Comparison of ENCODE assay signal across 8 cellular contexts in the genomic region with DNA sequence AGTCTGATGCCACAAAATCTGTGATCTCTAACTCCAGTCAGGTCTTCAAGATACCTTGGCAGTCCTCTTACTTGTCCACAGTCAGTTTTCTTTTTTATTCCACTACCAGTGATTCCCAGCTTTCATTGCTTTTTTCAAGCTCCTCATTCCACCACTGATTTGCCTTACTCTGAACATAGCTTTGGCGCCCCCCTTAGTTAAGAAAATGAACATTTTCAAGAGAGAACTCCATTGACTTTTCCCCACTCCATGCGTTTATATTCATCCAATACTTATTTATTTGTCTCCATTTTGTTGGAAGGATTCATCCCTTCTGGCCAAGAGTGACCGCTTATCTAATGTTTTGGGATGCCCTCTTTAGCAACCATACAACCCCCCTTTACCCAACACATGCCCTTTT. TPM values are rescaled to one million over a fixed set of nuclear protein-coding genes. Genes with fewer than 3 reads are reported as not detected.
A peak's percentile ranks its signal among the peaks of the same experiment; 100 is the strongest.
DNase-seq lines count a peak whose midpoint lies in the region; ATAC-seq and TF ChIP-seq lines count a peak whose summit lies in the region.

No MANE protein-coding gene starts in this region.

- no peak overlapping the region for H2BK15ac ChIP-seq in mesenchymal stem cell (ENCODE audit: low read depth, poor library complexity, severe bottlenecking)

- no peak overlapping the region for H2BK12ac ChIP-seq in mesenchymal stem cell (ENCODE audit: low read length in 2 of 2)

- no peak overlapping the region for H2BK120ac ChIP-seq in mesenchymal stem cell (ENCODE audit: low read depth, low read length)

- 60% methylated on average over 3 of the region's 3 CpGs for WGBS in mesenchymal stem cell

- H3K4me1 ChIP-seq in DND-41 (ENCODE audit: insufficient read depth, low read length), result peaks cover 10% of the 10 kb centered on the region
- no peaks in the 10 kb centered on the region for H3K4me1 ChIP-seq in Karpas-422 (ENCODE audit: low read length)
- peaks cover 15% of the 10 kb centered on the region for H3K4me1 ChIP-seq in mesenchymal stem cell (ENCODE audit: control insufficient read depth, insufficient read depth, low read depth, low read length)

- ATAC-seq in DND-41 (ENCODE audit: insufficient read depth, low read depth) (no peak), HG03095 (IDR thresholded peaks at IDR 0.05; ENCODE audit: unreplicated experiment) (no peak)

- peaks cover 16% of the 10 kb centered on the region for H3K79me1 ChIP-seq in mesenchymal stem cell (replicated peaks; ENCODE audit: low read length, poor library complexity, severe bottlenecking)

- no peak overlapping the region for H3K4me2 ChIP-seq in DND-41 (ENCODE audit: insufficient read depth, low read length)
- no peak overlapping the region for H3K4me2 ChIP-seq in Karpas-422 (ENCODE audit: low read depth, low read length, poor library complexity, severe bottlenecking)
- H3K4me2 ChIP-seq in mesenchymal stem cell (ENCODE audit: low read length, poor library complexity, severe bottlenecking), result no peak overlapping the region

- H3K9me3 ChIP-seq in DND-41 (ENCODE audit: insufficient read depth, low read length, severe bottlenecking) (no peaks in the 10 kb centered on the region), Karpas-422 (ENCODE audit: low read length) (no peaks in the 10 kb centered on the region), WERI-Rb-1 (ENCODE audit: severe bottlenecking) (peaks cover 4% of the 10 kb centered on the region), mesenchymal stem cell (ENCODE audit: control insufficient read depth, low read length) (no peaks in the 10 kb centered on the region)

- H2AK5ac ChIP-seq in mesenchymal stem cell (ENCODE audit: low read length, severe bottlenecking), result no peak overlapping the region

- H4K20me1 ChIP-seq in DND-41 (ENCODE audit: insufficient read depth, low read length) (no peaks in the 10 kb centered on the region), Karpas-422 (ENCODE audit: insufficient read depth, low read depth, low read length) (no peaks in the 10 kb centered on the region; the same call in 1 of the 2 replicates)

- H3K79me2 ChIP-seq in DND-41 (ENCODE audit: insufficient read depth, low read length), result no peaks in the 10 kb centered on the region
- no peaks in the 10 kb centered on the region for H3K79me2 ChIP-seq in Karpas-422 (ENCODE audit: low read length)

- H4K8ac ChIP-seq in mesenchymal stem cell (ENCODE audit: low read length), result no peak overlapping the region

- H3K9ac ChIP-seq in DND-41 (ENCODE audit: low read depth, low read length) (no peak overlapping the region), Karpas-422 (ENCODE audit: low read length) (no peak overlapping the region), mesenchymal stem cell (ENCODE audit: low read length) (peak overlapping the region; percentile 5)

- H3K27me3 ChIP-seq in DND-41 (ENCODE audit: insufficient read depth, low read length, poor library complexity) (peaks cover 5% of the 10 kb centered on the region), Karpas-422 (ENCODE audit: low read length) (no peaks in the 10 kb centered on the region), WERI-Rb-1 (ENCODE audit: insufficient read depth, low read depth, severe bottlenecking) (no peaks in the 10 kb centered on the region), mesenchymal stem cell (ENCODE audit: control insufficient read depth in 1 of 2, insufficient read depth in 1 of 2, low read length in 2 of 2) (no peaks in the 10 kb centered on the region)

- no peaks in the 10 kb centered on the region for H3K9me2 ChIP-seq in Karpas-422 (replicated peaks; ENCODE audit: insufficient read depth, low read length)

- H3K18ac ChIP-seq in mesenchymal stem cell (ENCODE audit: low read depth in 1 of 2, low read length in 2 of 2), result no peak overlapping the region

- no peak overlapping the region for H2BK5ac ChIP-seq in mesenchymal stem cell (ENCODE audit: low read depth, low read length, poor library complexity, severe bottlenecking)

- peak; percentile 52 for TF ChIP-seq CTCF in DND-41 (IDR thresholded peaks at IDR 0.05; ENCODE audit: borderline replicate concordance, extremely low read depth, low read length, poor library complexity, severe bottlenecking)
- peak; percentile 55 for TF ChIP-seq CTCF in WERI-Rb-1 (IDR thresholded peaks at IDR 0.05; ENCODE audit: low read depth, low read length)

- H3K4ac ChIP-seq in mesenchymal stem cell (ENCODE audit: low read depth in 1 of 2, low read length in 2 of 2), result no peak overlapping the region

- H3K23ac ChIP-seq in mesenchymal stem cell (ENCODE audit: low read length in 2 of 2), result no peak overlapping the region

- no peaks in the 10 kb centered on the region for H3K36me3 ChIP-seq in DND-41 (ENCODE audit: insufficient read depth, low read length)
- no peaks in the 10 kb centered on the region for H3K36me3 ChIP-seq in Karpas-422 (ENCODE audit: insufficient read depth, low read length)
- H3K36me3 ChIP-seq in WERI-Rb-1, result peaks cover 71% of the 10 kb centered on the region
- peaks cover 22 to 91% of the 10 kb centered on the region in 2 experiments for H3K36me3 ChIP-seq in mesenchymal stem cell (ENCODE audit: control insufficient read depth in 1 of 2, insufficient read depth in 2 of 2, low read depth in 1 of 2, low read length in 2 of 2)

- H3K27ac ChIP-seq in DND-41 (ENCODE audit: low read length) (no peak overlapping the region), Karpas-422 (ENCODE audit: low read length) (no peak overlapping the region), WERI-Rb-1 (no peak overlapping the region), mesenchymal stem cell (ENCODE audit: low read length, poor library complexity, severe bottlenecking) (no peak overlapping the region)

- H3K14ac ChIP-seq in mesenchymal stem cell (ENCODE audit: low read length in 2 of 2), result no peak overlapping the region

- DNase-seq in DND-41 (no peak), Karpas-422 (peak; percentile 50), WERI-Rb-1 (no peak), mesenchymal stem cell (peak; percentile 53), Ammon's horn (ENCODE audit: low spot score) (no peak), nucleus accumbens (lab: John Stamatoyannopoulos, UW) (no peak), T1000 (lab: John Stamatoyannopoulos, UW) (no peak)

- H3K4me3 ChIP-seq in DND-41 (ENCODE audit: low read depth in 1 of 2, low read length in 2 of 2) (no peak overlapping the region), Karpas-422 (ENCODE audit: low read length) (no peak overlapping the region), WERI-Rb-1 (ENCODE audit: low read depth, low read length) (no peak overlapping the region), mesenchymal stem cell (ENCODE audit: insufficient read depth in 1 of 2, low read depth in 1 of 2, low read length in 2 of 2) (no peak overlapping the region)

- H2AFZ ChIP-seq in DND-41 (ENCODE audit: low read depth, low read length) (no peak overlapping the region), Karpas-422 (ENCODE audit: low read length) (no peak overlapping the region), mesenchymal stem cell (ENCODE audit: low read depth, low read length) (no peak overlapping the region)

- no peak overlapping the region for H4K91ac ChIP-seq in mesenchymal stem cell (ENCODE audit: low read length)

RNA-seq across cellular contexts. Expression of gene IPO9, which starts 33.9 kb away (rescaled TPM):
- total RNA-seq in Karpas-422 (2014; rRNA removed; shearing (Covaris generic); ENCODE audit: low replicate concordance), result 19.4 and 22.7 TPM in 2 replicates
- 30.8 TPM for polyA plus RNA-seq in mesenchymal stem cell (2013, experiment 1 of 2)
- polyA plus RNA-seq in mesenchymal stem cell (2013, experiment 2 of 2), result 34.0 TPM

Comparison
In these comparisons a context has a peak if more than half of its experiments do, and no peak if none do; other contexts are left out.
1. DNase-seq: peak in Karpas-422 (single experiment) and mesenchymal stem cell (single experiment); none in DND-41 (single experiment), WERI-Rb-1 (single experiment), Ammon's horn (single experiment), nucleus accumbens (0 of 56) and T1000 (single experiment).